ENCODE assay signal across 22 cellular contexts in genomic region chr14:30273564-30273880, GRCh38.
"Had no signal": no experiment of that assay in that cellular context is flagged by ENCODE, and none has a peak within 500 bp of the region (broad histone marks: within the 10 kb centered on the region; RNA-seq: fewer than 3 reads in every experiment).

No MANE protein-coding gene starts in this region.

- H3K9me3 Mint-ChIP-seq: activated B cell treated with CpG ODN at 0.5 μM for 24 hours had no signal

- H3K27me3 ChIP-seq: breast epithelium had no signal

- DNase-seq: activated B cell treated with CpG ODN at 0.5 μM for 24 hours; activated CD4-positive, alpha-beta T cell treated with anti-CD3 and anti-CD28 coated beads for 1 hour; activated CD4-positive, alpha-beta T cell treated with anti-CD3 and anti-CD28 coated beads, Interleukin-2, amount 10 ng/mL, durations not matched to agents 24 days and 14 days; activated CD4-positive, alpha-beta T cell treated with anti-CD3 and anti-CD28 coated beads, Interleukin-2, amount 50 U/mL, for 48 hours; activated gamma-delta T cell; activated naive CD4-positive, alpha-beta T cell treated with anti-CD3 and anti-CD28 coated beads for 36 hours; activated T-cell treated with anti-CD3 and anti-CD28 coated beads, Interleukin-2, amount 50 U/mL, for 4 hours; central memory CD4-positive, alpha-beta T cell; KG1; NCI-H1048; NCI-H187; NCI-H2171; NCI-H524 treated with DMSO at 0.1 percent for 48 hours; NK-92 treated with Interleukin-12 subunit alpha and Interleukin-12 subunit beta, amount 100 ng/mL, for 24 hours; OCI-M1; RPMI8226; T-cell; T-helper 2 cell; T1000 had no signal

- H3K27ac Mint-ChIP-seq: activated B cell treated with CpG ODN at 0.5 μM for 24 hours; activated CD4-positive, alpha-beta T cell treated with anti-CD3 and anti-CD28 coated beads, Interleukin-2, amount 10 ng/mL, durations not matched to agents 24 days and 14 days; activated naive CD4-positive, alpha-beta T cell treated with anti-CD3 and anti-CD28 coated beads for 36 hours; activated naive CD8-positive, alpha-beta T cell; T-cell had no signal

- H3K27ac ChIP-seq: breast epithelium, SK-N-MC had no signal

- H3K4me3 ChIP-seq: breast epithelium, SK-N-MC had no signal

- H3K27me3 Mint-ChIP-seq: activated CD4-positive, alpha-beta T cell treated with anti-CD3 and anti-CD28 coated beads, Interleukin-2, amount 10 ng/mL, durations not matched to agents 24 days and 14 days had no signal

- H3K36me3 ChIP-seq: breast epithelium had no signal

- H3K4me3 Mint-ChIP-seq: activated B cell treated with CpG ODN at 0.5 μM for 24 hours; activated CD4-positive, alpha-beta T cell treated with anti-CD3 and anti-CD28 coated beads, Interleukin-2, amount 10 ng/mL, durations not matched to agents 24 days and 14 days; activated naive CD4-positive, alpha-beta T cell treated with anti-CD3 and anti-CD28 coated beads for 36 hours; activated naive CD8-positive, alpha-beta T cell; activated T-cell treated with anti-CD3 and anti-CD28 coated beads, Interleukin-2, amount 50 U/mL, for 4 hours; T-cell had no signal

- H3K9me3 ChIP-seq: breast epithelium had no signal

- H3K36me3 Mint-ChIP-seq: activated naive CD8-positive, alpha-beta T cell; T-cell had no signal

- H3K4me1 ChIP-seq: breast epithelium had no signal
